ENCODE assay signal across 35 cellular contexts in genomic region chr11:33594188-33594587, GRCh38.
"Had no signal": no experiment of that assay in that cellular context is flagged by ENCODE, and none has a peak within 500 bp of the region (broad histone marks: within the 10 kb centered on the region; RNA-seq: fewer than 3 reads in every experiment).

No MANE protein-coding gene starts in this region.

- H3K36me3 ChIP-seq: MG63 had no signal

- DNase-seq: Karpas-422, Kasumi-1, MG63, MM.1S, MV-4-11, NCI-H1048, NCI-H1092, NCI-H1092 treated with DMSO at 0.1 percent for 48 hours, NCI-H1105, NCI-H1105 treated with DMSO at 0.1 percent for 48 hours, NCI-H1417, NCI-H1417 treated with DMSO at 0.1 percent for 48 hours, NCI-H1436, NCI-H1436 treated with DMSO at 0.1 percent for 48 hours, NCI-H146, NCI-H1694, NCI-H1694 treated with DMSO at 0.1 percent for 48 hours, NCI-H187, NCI-H187 treated with DMSO at 0.1 percent for 48 hours, NCI-H1930, NCI-H2029, NCI-H2081, NCI-H2081 treated with DMSO at 0.1 percent for 48 hours, NCI-H2107, NCI-H2171, NCI-H2227 treated with DMSO at 0.1 percent for 48 hours, NCI-H226, NCI-H345, NCI-H446, NCI-H446 treated with DMSO at 0.1 percent for 48 hours, NCI-H510A, NCI-H510A treated with DMSO at 0.1 percent for 48 hours, NCI-H524, NCI-H524 treated with DMSO at 0.1 percent for 48 hours, NCI-H526 had no signal

- H3K4me3 ChIP-seq: MG63 had no signal
